1 cellular context compared by ENCODE assay signal in genomic region chr16:74766729-74767128, GRCh38.
TF ChIP-seq lines count a peak whose summit lies in the region.

No MANE protein-coding gene starts in this region.

TF ChIP-seq in GM12878, 131 proteins besides CTCF, POLR2A, EP300 and RAD21 (continued from another document):
- no peak for TF ChIP-seq ZNF687 (IDR thresholded peaks at IDR 0.05)
- TF ChIP-seq, protein P1, sequence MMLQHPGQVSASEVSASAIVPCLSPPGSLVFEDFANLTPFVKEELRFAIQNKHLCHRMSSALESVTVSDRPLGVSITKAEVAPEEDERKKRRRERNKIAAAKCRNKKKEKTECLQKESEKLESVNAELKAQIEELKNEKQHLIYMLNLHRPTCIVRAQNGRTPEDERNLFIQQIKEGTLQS (IDR thresholded peaks at IDR 0.05; ENCODE audit: borderline replicate concordance, extremely low read depth, low read depth, low read length): no peak
- TF ChIP-seq, protein P2, sequence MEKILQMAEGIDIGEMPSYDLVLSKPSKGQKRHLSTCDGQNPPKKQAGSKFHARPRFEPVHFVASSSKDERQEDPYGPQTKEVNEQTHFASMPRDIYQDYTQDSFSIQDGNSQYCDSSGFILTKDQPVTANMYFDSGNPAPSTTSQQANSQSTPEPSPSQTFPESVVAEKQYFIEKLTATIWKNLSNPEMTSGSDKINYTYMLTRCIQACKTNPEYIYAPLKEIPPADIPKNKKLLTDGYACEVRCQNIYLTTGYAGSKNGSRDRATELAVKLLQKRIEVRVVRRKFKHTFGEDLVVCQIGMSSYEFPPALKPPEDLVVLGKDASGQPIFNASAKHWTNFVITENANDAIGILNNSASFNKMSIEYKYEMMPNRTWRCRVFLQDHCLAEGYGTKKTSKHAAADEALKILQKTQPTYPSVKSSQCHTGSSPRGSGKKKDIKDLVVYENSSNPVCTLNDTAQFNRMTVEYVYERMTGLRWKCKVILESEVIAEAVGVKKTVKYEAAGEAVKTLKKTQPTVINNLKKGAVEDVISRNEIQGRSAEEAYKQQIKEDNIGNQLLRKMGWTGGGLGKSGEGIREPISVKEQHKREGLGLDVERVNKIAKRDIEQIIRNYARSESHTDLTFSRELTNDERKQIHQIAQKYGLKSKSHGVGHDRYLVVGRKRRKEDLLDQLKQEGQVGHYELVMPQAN (conservative IDR thresholded peaks at IDR 0.05): no peak
- no peak for TF ChIP-seq BACH1 (IDR thresholded peaks at IDR 0.05; ENCODE audit: borderline replicate concordance)
- TF ChIP-seq STAT3 (IDR thresholded peaks at IDR 0.05; ENCODE audit: low read depth, low read length): no peak
